ENCODE assay signal across 19 cellular contexts in the genomic region with DNA sequence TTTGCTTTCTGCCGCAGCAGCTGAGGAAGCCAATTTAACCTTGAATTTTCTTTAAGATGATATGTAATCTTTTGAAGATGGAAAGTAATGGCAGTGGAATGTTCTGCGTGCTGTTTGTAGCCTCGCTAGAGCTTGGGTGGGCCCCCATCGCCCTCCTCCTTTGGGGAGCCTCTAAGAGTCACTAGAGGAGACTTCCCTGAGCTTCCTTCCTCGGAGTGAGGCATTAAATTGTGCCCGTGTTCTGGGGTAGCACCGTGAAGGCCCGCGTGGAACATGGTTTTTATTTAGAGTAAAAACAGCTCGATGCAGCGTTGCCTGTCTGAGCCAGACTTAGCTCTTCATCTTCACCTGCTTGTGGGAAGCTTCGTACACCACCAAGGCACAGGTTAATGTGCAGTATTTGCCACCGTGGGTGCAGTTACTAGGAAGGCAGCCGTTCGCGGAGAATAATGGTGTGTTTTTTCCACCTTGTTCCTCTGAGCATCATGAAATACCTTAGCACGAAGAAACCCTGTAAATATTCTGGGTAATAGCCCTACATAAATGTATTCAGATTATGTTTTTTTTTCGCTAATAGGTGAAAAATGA. TPM values are rescaled to one million over a fixed set of nuclear protein-coding genes. Genes with fewer than 3 reads are reported as not detected.
DNase-seq lines count a peak whose midpoint lies in the region; ATAC-seq and TF ChIP-seq lines count a peak whose summit lies in the region.
"Had no signal": no experiment of that assay in that cellular context is flagged by ENCODE, and none has a peak within 500 bp of the region (broad histone marks: within the 10 kb centered on the region; RNA-seq: fewer than 3 reads in every experiment).

No MANE protein-coding gene starts in this region.

- TF ChIP-seq CTCF in Loucy (conservative IDR thresholded peaks at IDR 0.05; ENCODE audit: low read length): no peak
- no peak for TF ChIP-seq CTCF in spleen (IDR thresholded peaks at IDR 0.05 in 8 of 11, conservative IDR thresholded peaks at IDR 0.05 in 3 of 11)

- TF ChIP-seq POLR2A in spleen (IDR thresholded peaks at IDR 0.05): no peak

- peaks cover under 1% of the 10 kb centered on the region for H4K20me1 ChIP-seq in Loucy (ENCODE audit: insufficient read depth, low read length, poor library complexity, severe bottlenecking)

- no peak overlapping the region for H2AFZ ChIP-seq in Loucy (ENCODE audit: low read length)

- H3K27ac ChIP-seq in spleen: peak overlapping the region in 6 of 8 donors; percentile 7 to 65 (median 32)
- H3K27ac ChIP-seq: adrenal gland, cardiac muscle cell, left ventricle myocardium inferior, upper lobe of right lung had no signal

- no peaks in the 10 kb centered on the region for H3K9me3 ChIP-seq in Loucy (ENCODE audit: insufficient read depth, low read depth, low read length)
- H3K9me3 ChIP-seq in spleen: no peaks in the 10 kb centered on the region
- H3K9me3 ChIP-seq: adrenal gland, left ventricle myocardium inferior, mucosa of descending colon, upper lobe of right lung had no signal

- WGBS in spleen, 5 donors: 77 to 86% (median 83%) methylated on average over 18 of the region's 18 CpGs

- H3K4me3 Mint-ChIP-seq in activated CD8-positive, alpha-beta memory T cell treated with anti-CD3 and anti-CD28 coated beads, Interleukin-2, amount 10 ng/mL, durations not matched to agents 7 days and 5 days: no peak overlapping the region
- H3K4me3 Mint-ChIP-seq in activated naive CD8-positive, alpha-beta T cell treated with anti-CD3 and anti-CD28 coated beads for 36 hours: peak overlapping the region; percentile 59

- no peaks in the 10 kb centered on the region for H3K27me3 Mint-ChIP-seq in activated CD8-positive, alpha-beta memory T cell treated with anti-CD3 and anti-CD28 coated beads, Interleukin-2, amount 10 ng/mL, durations not matched to agents 7 days and 5 days
- H3K27me3 Mint-ChIP-seq in activated naive CD8-positive, alpha-beta T cell treated with anti-CD3 and anti-CD28 coated beads for 36 hours: no peaks in the 10 kb centered on the region

- H3K4me3 ChIP-seq in Loucy (ENCODE audit: low read length, poor library complexity, severe bottlenecking) (no peak overlapping the region), spleen (peak overlapping the region in 1 of 8 donors; percentile 4)
- H3K4me3 ChIP-seq: adrenal gland, cardiac muscle cell, left ventricle myocardium inferior, mucosa of descending colon, upper lobe of right lung had no signal

- H3F3A ChIP-seq in Loucy (ENCODE audit: low read depth): no peaks in the 10 kb centered on the region

- DNase-seq in activated CD8-positive, alpha-beta memory T cell treated with anti-CD3 and anti-CD28 coated beads, Interleukin-2, amount 10 ng/mL, durations not matched to agents 7 days and 5 days: no peak
- no peak for DNase-seq in activated CD8-positive, alpha-beta memory T cell treated with anti-CD3 and anti-CD28 coated beads, Interleukin-2, amount 50 U/mL, for 48 hours
- no peak for DNase-seq in activated naive CD8-positive, alpha-beta T cell treated with anti-CD3 and anti-CD28 coated beads for 36 hours
- DNase-seq in spleen (no peak), EL (no peak), SK-N-DZ (ENCODE audit: low spot score) (no peak)
- DNase-seq: adrenal gland; H7; left ventricle myocardium inferior; mucosa of descending colon; NCI-H2029; NCI-H446; occipital lobe; stimulated activated CD4-positive, alpha-beta T cell treated with anti-CD3 and anti-CD28 coated beads, Interleukin-15, amount 100 ng/mL, for 24 hours; upper lobe of right lung had no signal

- no peak overlapping the region for H3K4me2 ChIP-seq in Loucy (ENCODE audit: low read depth, low read length, poor library complexity, severe bottlenecking)

- intact Hi-C loops in spleen (cut with DNase I; ENCODE audit: low total_unique reads): loop anchor here (10.0 kb wide), 1 partner anchor 302 kb away; no protein-coding TSS in a partner anchor

- no peaks in the 10 kb centered on the region for H3K9me3 Mint-ChIP-seq in activated CD8-positive, alpha-beta memory T cell treated with anti-CD3 and anti-CD28 coated beads, Interleukin-2, amount 10 ng/mL, durations not matched to agents 7 days and 5 days (ENCODE audit: low read depth)
- H3K9me3 Mint-ChIP-seq in activated naive CD8-positive, alpha-beta T cell treated with anti-CD3 and anti-CD28 coated beads for 36 hours: no peaks in the 10 kb centered on the region

- peak overlapping the region; percentile 9 for H3K9ac ChIP-seq in Loucy (ENCODE audit: low read depth, low read length, poor library complexity, severe bottlenecking)

- H3K4me1 ChIP-seq in Loucy (ENCODE audit: insufficient read depth, low read length, poor library complexity, severe bottlenecking) (peaks cover 54% of the 10 kb centered on the region), spleen (peaks cover 63 to 100% (median 92%) of the 10 kb centered on the region in 6 donors)

- ATAC-seq in activated CD8-positive, alpha-beta memory T cell treated with anti-CD3 and anti-CD28 coated beads, Interleukin-2, amount 10 ng/mL, durations not matched to agents 7 days and 5 days: no peak
- ATAC-seq in GM21723 (IDR thresholded peaks at IDR 0.05; ENCODE audit: unreplicated experiment): no peak
- ATAC-seq: mucosa of descending colon, upper lobe of right lung had no signal

- H3K36me3 ChIP-seq in Loucy (ENCODE audit: insufficient read depth, low read length): no peaks in the 10 kb centered on the region; the same call in 1 of the 2 replicates
- H3K36me3 ChIP-seq in spleen: peaks cover 0 to 19% (median 0%) of the 10 kb centered on the region in 6 donors
- H3K36me3 ChIP-seq: adrenal gland, cardiac muscle cell, left ventricle myocardium inferior, upper lobe of right lung had no signal

- H3K36me3 Mint-ChIP-seq in activated CD8-positive, alpha-beta memory T cell treated with anti-CD3 and anti-CD28 coated beads, Interleukin-2, amount 10 ng/mL, durations not matched to agents 7 days and 5 days: peaks cover 7% of the 10 kb centered on the region
- H3K36me3 Mint-ChIP-seq in activated naive CD8-positive, alpha-beta T cell treated with anti-CD3 and anti-CD28 coated beads for 36 hours: peaks cover 39% of the 10 kb centered on the region

- H3K9me2 ChIP-seq in Loucy (replicated peaks; ENCODE audit: low read depth, low read length): no peaks in the 10 kb centered on the region

- H3K79me2 ChIP-seq in Loucy (ENCODE audit: insufficient read depth, low read length): peaks cover 90% of the 10 kb centered on the region

- peak overlapping the region; percentile 65 for H3K27ac Mint-ChIP-seq in activated CD8-positive, alpha-beta memory T cell treated with anti-CD3 and anti-CD28 coated beads, Interleukin-2, amount 10 ng/mL, durations not matched to agents 7 days and 5 days
- H3K27ac Mint-ChIP-seq in activated naive CD8-positive, alpha-beta T cell treated with anti-CD3 and anti-CD28 coated beads for 36 hours: peak overlapping the region; percentile 84
- H3K27ac Mint-ChIP-seq: CD14-positive monocyte had no signal

- CTCF ChIA-PET in activated CD8-positive, alpha-beta memory T cell treated with anti-CD3 and anti-CD28 coated beads, Interleukin-2, amount 10 ng/mL, durations not matched to agents 7 days and 5 days (lab: Charles Lee): interaction anchor here (0.7 to 1.4 kb wide), 6 partner anchors 36 to 414 kb away, joined by 3 read pairs; no protein-coding TSS in a partner anchor

- no peaks in the 10 kb centered on the region for H3K27me3 ChIP-seq in Loucy (ENCODE audit: insufficient read depth, low read length, poor library complexity, severe bottlenecking)
- H3K27me3 ChIP-seq in spleen (replicated peaks in 1 of 7): no peaks in the 10 kb centered on the region
- H3K27me3 ChIP-seq: adrenal gland, cardiac muscle cell, upper lobe of right lung had no signal

- peaks cover 83% of the 10 kb centered on the region for H3K4me1 Mint-ChIP-seq in activated CD8-positive, alpha-beta memory T cell treated with anti-CD3 and anti-CD28 coated beads, Interleukin-2, amount 10 ng/mL, durations not matched to agents 7 days and 5 days
- H3K4me1 Mint-ChIP-seq in activated naive CD8-positive, alpha-beta T cell treated with anti-CD3 and anti-CD28 coated beads for 36 hours: peaks cover 91% of the 10 kb centered on the region

RNA-seq across cellular contexts. Expression of gene NCK2, which starts 38.5 kb away (rescaled TPM):
- total RNA-seq in activated CD8-positive, alpha-beta memory T cell treated with anti-CD3 and anti-CD28 coated beads, Interleukin-2, amount 10 ng/mL, durations not matched to agents 7 days and 5 days: 10 to 100 TPM; 51.6 to 54.1 TPM
- total RNA-seq in activated naive CD8-positive, alpha-beta T cell treated with anti-CD3 and anti-CD28 coated beads for 36 hours: 10 to 100 TPM; 76.1 to 78.1 TPM
- 100 to 1,000 TPM in 2 of 7 donors, 10 to 100 TPM in 5; 50.3 to 106 (median 82.9) TPM for total RNA-seq in spleen
- 10 to 100 TPM; 21.5 to 32.1 (median 30.0) TPM for polyA plus RNA-seq in spleen
- polyA plus RNA-seq in SK-N-DZ (2014; cell fraction: cytosol; rRNA removed): 54.9 and 64.1 TPM in 2 replicates
- polyA plus RNA-seq in SK-N-DZ (2014; cell fraction: nucleus; rRNA removed): 18.0 and 25.8 TPM in 2 replicates
